ENCODE assay signal across 11 cellular contexts in the genomic region with DNA sequence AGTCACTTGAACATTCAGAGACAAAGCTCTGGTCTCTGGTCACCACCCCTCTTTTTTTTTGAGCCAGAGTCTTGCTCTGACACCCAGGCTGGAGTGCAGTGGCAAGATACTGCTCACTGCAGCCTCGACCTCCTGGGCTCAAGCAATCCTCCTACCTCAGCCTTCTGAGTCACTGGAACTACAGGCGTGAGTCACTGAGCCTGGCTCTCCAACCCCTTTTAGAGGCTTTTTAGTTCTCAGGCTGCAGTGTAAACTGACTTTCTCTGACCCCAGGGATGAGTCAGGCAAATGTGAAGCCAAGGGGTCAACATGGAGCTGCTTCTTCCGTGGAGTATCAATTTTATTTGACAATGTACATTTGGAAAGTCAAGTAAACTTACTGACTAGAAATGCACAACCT.
DNase-seq lines count a peak whose midpoint lies in the region; ATAC-seq and TF ChIP-seq lines count a peak whose summit lies in the region.
"Had no signal": no experiment of that assay in that cellular context is flagged by ENCODE, and none has a peak within 500 bp of the region (broad histone marks: within the 10 kb centered on the region; RNA-seq: fewer than 3 reads in every experiment).

No MANE protein-coding gene starts in this region.

- H3K4me1 Mint-ChIP-seq in activated T-cell treated with anti-CD3 and anti-CD28 coated beads, Interleukin-2, amount 50 U/mL, for 4 hours (ENCODE audit: low read depth): no peaks in the 10 kb centered on the region
- H3K4me1 Mint-ChIP-seq in activated T-cell treated with anti-CD3 and anti-CD28 coated beads, Interleukin-2, amount 50 U/mL, for 24 hours (ENCODE audit: low read depth): peaks cover 7% of the 10 kb centered on the region
- H3K4me1 Mint-ChIP-seq in immature natural killer cell (no peaks in the 10 kb centered on the region), Caco-2 (ENCODE audit: low read depth, unreplicated experiment) (no peaks in the 10 kb centered on the region)

- no peak overlapping the region for H3K4me3 Mint-ChIP-seq in activated T-cell treated with anti-CD3 and anti-CD28 coated beads, Interleukin-2, amount 50 U/mL, for 4 hours
- no peak overlapping the region for H3K4me3 Mint-ChIP-seq in activated T-cell treated with anti-CD3 and anti-CD28 coated beads, Interleukin-2, amount 50 U/mL, for 24 hours
- H3K4me3 Mint-ChIP-seq in immature natural killer cell: no peak overlapping the region
- H3K4me3 Mint-ChIP-seq in Caco-2 (ENCODE audit: unreplicated experiment): no peak overlapping the region
- H3K4me3 Mint-ChIP-seq: dendritic cell treated with granulocyte-macrophage colony-stimulating factor and Interleukin-4, amounts not matched to agents 40 ng/mL and 50 ng/mL, for 4 days had no signal

- no peaks in the 10 kb centered on the region for H3K36me3 ChIP-seq in Caco-2 (ENCODE audit: control insufficient read depth, insufficient read depth, low read length)
- H3K36me3 ChIP-seq: BE2C had no signal

- DNase-seq in activated T-cell treated with anti-CD3 and anti-CD28 coated beads, Interleukin-2, amount 50 U/mL, for 4 hours: no peak
- DNase-seq in activated T-cell treated with anti-CD3 and anti-CD28 coated beads, Interleukin-2, amount 50 U/mL, for 24 hours: no peak
- DNase-seq in SW480 (ENCODE audit: low spot score) (peak; percentile 26), foreskin fibroblast (peak; percentile 95), stromal cell of bone marrow (ENCODE audit: low read depth) (peak; percentile 92), immature natural killer cell (no peak), SHP77 treated with DMSO at 0.1 percent for 48 hours (lab: John Stamatoyannopoulos, UW) (no peak), Caco-2 (no peak)
- DNase-seq: BE2C, NCI-H1694 had no signal

- POLR2A ChIA-PET in Caco-2 (lab: Charles Lee): no interaction called here

- H3K27me3 ChIP-seq in Caco-2 (replicated peaks; ENCODE audit: control insufficient read depth, insufficient read depth, low read length): no peaks in the 10 kb centered on the region

- no peaks in the 10 kb centered on the region for H3K9me3 Mint-ChIP-seq in activated T-cell treated with anti-CD3 and anti-CD28 coated beads, Interleukin-2, amount 50 U/mL, for 4 hours
- H3K9me3 Mint-ChIP-seq in activated T-cell treated with anti-CD3 and anti-CD28 coated beads, Interleukin-2, amount 50 U/mL, for 24 hours: no peaks in the 10 kb centered on the region
- H3K9me3 Mint-ChIP-seq in immature natural killer cell (no peaks in the 10 kb centered on the region), Caco-2 (ENCODE audit: unreplicated experiment) (no peaks in the 10 kb centered on the region)
- H3K9me3 Mint-ChIP-seq: dendritic cell treated with granulocyte-macrophage colony-stimulating factor and Interleukin-4, amounts not matched to agents 40 ng/mL and 50 ng/mL, for 4 days had no signal

- H3K4me3 ChIP-seq in foreskin fibroblast (ENCODE audit: low read depth in 1 of 2, low read length in 2 of 2) (no peak overlapping the region), Caco-2 (ENCODE audit: low read depth, low read length) (no peak overlapping the region)

- intact Hi-C loops in Caco-2 (cut with micrococcal nuclease; ENCODE audit: unreplicated experiment): no loop called here

- H3K27me3 Mint-ChIP-seq in activated T-cell treated with anti-CD3 and anti-CD28 coated beads, Interleukin-2, amount 50 U/mL, for 4 hours (ENCODE audit: low read depth): peaks cover 3% of the 10 kb centered on the region
- peaks cover 5% of the 10 kb centered on the region for H3K27me3 Mint-ChIP-seq in activated T-cell treated with anti-CD3 and anti-CD28 coated beads, Interleukin-2, amount 50 U/mL, for 24 hours
- peaks cover 2 to 4% (median 3%) of the 10 kb centered on the region in 3 donors for H3K27me3 Mint-ChIP-seq in immature natural killer cell (ENCODE audit: low read depth in 3 of 3)
- H3K27me3 Mint-ChIP-seq in Caco-2 (ENCODE audit: insufficient read depth, unreplicated experiment): no peaks in the 10 kb centered on the region
- H3K27me3 Mint-ChIP-seq: dendritic cell treated with granulocyte-macrophage colony-stimulating factor and Interleukin-4, amounts not matched to agents 40 ng/mL and 50 ng/mL, for 4 days had no signal

- no peaks in the 10 kb centered on the region for H3K4me1 ChIP-seq in Caco-2
- H3K4me1 ChIP-seq: BE2C had no signal

- CTCF ChIA-PET in Caco-2 (lab: Charles Lee): interaction anchor here (1.0 kb wide), 1 partner anchor 10 kb away, joined by 3 read pairs; no protein-coding TSS in a partner anchor

- H3K9me3 ChIP-seq in Caco-2: no peaks in the 10 kb centered on the region
- H3K9me3 ChIP-seq: BE2C had no signal

- TF ChIP-seq CTCF in foreskin fibroblast (IDR thresholded peaks at IDR 0.05; ENCODE audit: low read depth, low read length): no peak
- TF ChIP-seq CTCF in Caco-2 (IDR thresholded peaks at IDR 0.05; ENCODE audit: insufficient read depth in 1 of 2, low read depth in 1 of 2, low read length in 1 of 2, severe bottlenecking in 1 of 2, unreplicated experiment in 1 of 2): no peak

- BruUV-seq in Caco-2 (replicated peaks; lab: Mats Ljungman, UMichigan): no TSS peak

- H3K36me3 Mint-ChIP-seq in activated T-cell treated with anti-CD3 and anti-CD28 coated beads, Interleukin-2, amount 50 U/mL, for 4 hours (ENCODE audit: insufficient read depth): no peaks in the 10 kb centered on the region
- no peaks in the 10 kb centered on the region for H3K36me3 Mint-ChIP-seq in activated T-cell treated with anti-CD3 and anti-CD28 coated beads, Interleukin-2, amount 50 U/mL, for 24 hours (ENCODE audit: low read depth)
- H3K36me3 Mint-ChIP-seq in immature natural killer cell: no peaks in the 10 kb centered on the region
- H3K36me3 Mint-ChIP-seq in Caco-2 (ENCODE audit: insufficient read depth, unreplicated experiment): no peaks in the 10 kb centered on the region

- peak; percentile 83 to 91 for ATAC-seq in activated T-cell treated with anti-CD3 and anti-CD28 coated beads, Interleukin-2, amount 50 U/mL, for 4 hours

- H3K27ac Mint-ChIP-seq in activated T-cell treated with anti-CD3 and anti-CD28 coated beads, Interleukin-2, amount 50 U/mL, for 24 hours: no peak overlapping the region
- H3K27ac Mint-ChIP-seq in immature natural killer cell (no peak overlapping the region), Caco-2 (ENCODE audit: unreplicated experiment) (no peak overlapping the region)
- H3K27ac Mint-ChIP-seq: dendritic cell treated with granulocyte-macrophage colony-stimulating factor and Interleukin-4, amounts not matched to agents 40 ng/mL and 50 ng/mL, for 4 days had no signal

Comparison
In these comparisons a context has a peak if more than half of its experiments do, and no peak if none do; other contexts are left out.
1. DNase-seq: peak in SW480 (single experiment), foreskin fibroblast (2 of 2) and stromal cell of bone marrow (single experiment); none in activated T-cell treated with anti-CD3 and anti-CD28 coated beads, Interleukin-2, amount 50 U/mL, for 4 hours (single experiment), activated T-cell treated with anti-CD3 and anti-CD28 coated beads, Interleukin-2, amount 50 U/mL, for 24 hours (single experiment), immature natural killer cell (0 of 3), SHP77 treated with DMSO at 0.1 percent for 48 hours (single experiment) and Caco-2 (0 of 2).